In the genomic region with DNA sequence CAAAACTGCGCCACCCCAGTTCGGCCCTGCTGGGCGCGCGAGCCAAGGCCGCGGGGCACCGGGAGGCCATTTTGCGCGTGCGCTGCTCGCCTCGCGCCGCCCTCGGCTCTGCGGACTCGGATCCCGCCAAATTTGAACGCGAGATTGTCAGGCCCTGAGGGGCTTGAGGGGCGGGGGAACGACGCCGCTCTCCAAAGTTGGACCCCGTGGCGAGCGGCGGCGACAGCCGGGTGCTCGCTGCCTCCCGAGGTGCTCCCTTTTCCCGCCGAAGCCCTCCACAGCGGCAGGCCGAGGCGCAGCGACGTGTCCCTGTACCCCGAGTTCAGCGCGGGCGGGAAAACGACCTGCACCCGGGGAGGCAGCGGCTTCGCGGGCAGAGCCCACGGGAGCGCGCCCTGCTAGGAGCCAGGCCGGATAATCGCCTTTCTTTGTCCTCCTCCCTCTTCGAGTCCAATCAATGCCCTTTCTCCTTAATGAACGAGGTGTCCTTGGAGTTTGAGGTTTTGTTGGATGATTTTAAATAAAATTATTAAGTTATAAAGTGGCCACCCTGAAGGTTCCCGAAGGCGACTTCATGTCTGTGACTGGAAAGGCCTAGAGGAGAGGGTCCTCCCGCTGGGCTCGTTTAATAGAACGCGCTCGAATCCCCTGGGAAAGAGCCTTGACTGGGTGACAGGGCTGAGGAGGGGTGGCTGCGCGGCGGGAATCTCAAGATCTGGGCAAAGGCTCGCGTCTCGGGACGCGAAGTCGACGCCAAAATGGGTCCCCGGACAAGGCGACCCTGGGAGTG, we compare ENCODE assay signal across 9 cellular contexts. TPM values are rescaled to one million over a fixed set of nuclear protein-coding genes. Genes with fewer than 3 reads are reported as not detected.
A peak's percentile ranks its signal among the peaks of the same experiment; 100 is the strongest.
DNase-seq lines count a peak whose midpoint lies in the region; ATAC-seq, FAIRE-seq and TF ChIP-seq lines count a peak whose summit lies in the region.
"Had no signal": no experiment of that assay in that cellular context is flagged by ENCODE, and none has a peak within 500 bp of the region (broad histone marks: within the 10 kb centered on the region; RNA-seq: fewer than 3 reads in every experiment).

No MANE protein-coding gene starts in this region.

- intact Hi-C loops in kidney (cut with DNase I): no loop called here
- intact Hi-C loops in spleen (cut with DNase I; ENCODE audit: low total_unique reads): no loop called here

- no peak for DNase-seq in brain microvascular endothelial cell
- DNase-seq in kidney: no peak
- DNase-seq in spleen: peak; percentile 82
- DNase-seq in NCI-H1417 (lab: John Stamatoyannopoulos, UW): no peak

- WGBS in spleen, 5 donors: 21 to 32% (median 23%) methylated on average over 61 to 75 of the region's 75 CpGs

- FAIRE-seq in kidney (lab: Jason Lieb, UNC): no peak
- FAIRE-seq: TTC549 had no signal

- CTCF ChIA-PET in HEK293 (lab: Yijun Ruan, JAX): interaction anchor here (0.5 kb wide), 1 partner anchor 239 kb away, joined by 3 read pairs; no protein-coding TSS in a partner anchor

- H3K4me3 ChIP-seq in HEK293 (ENCODE audit: low read depth, low read length): no peak overlapping the region
- H3K4me3 ChIP-seq in brain microvascular endothelial cell (ENCODE audit: low read depth, low read length): peak overlapping the region; percentile 49
- H3K4me3 ChIP-seq in kidney (ENCODE audit: low read length in 2 of 2): peak overlapping the region; percentile 62 to 66
- peak overlapping the region; percentile 26 to 70 (median 44) for H3K4me3 ChIP-seq in spleen

- POLR2A ChIA-PET in HEK293 (lab: Yijun Ruan, JAX): no interaction called here

- H3K36me3 ChIP-seq in HEK293 (ENCODE audit: control insufficient read depth in 2 of 2, insufficient read depth in 1 of 2, low read length in 2 of 2) (peaks cover 7 to 13% of the 10 kb centered on the region in 2 experiments; a peak in 2 of 3 replicates), brain microvascular endothelial cell (replicated peaks) (peaks cover 6% of the 10 kb centered on the region), kidney (ENCODE audit: control insufficient read depth in 1 of 2, insufficient read depth in 2 of 2, low read length in 2 of 2) (peaks cover under 1 to 5% of the 10 kb centered on the region in 2 donors), spleen (peaks cover 0 to 12% (median 9%) of the 10 kb centered on the region in 6 donors)

- in situ Hi-C loops in brain microvascular endothelial cell (cut with HindIII; ENCODE audit: low pct_ligation_motif_present, low sequenced_read_pairs): no loop called here

- TF ChIP-seq POLR2A in spleen (IDR thresholded peaks at IDR 0.05): no peak

- no peak for TF ChIP-seq CTCF in HEK293 (tag by site-specific recombination; IDR thresholded peaks at IDR 0.05)
- no peak for TF ChIP-seq CTCF in brain microvascular endothelial cell (IDR thresholded peaks at IDR 0.05; ENCODE audit: low read depth, low read length, missing control alignments)
- no peak for TF ChIP-seq CTCF in kidney (IDR thresholded peaks at IDR 0.05; ENCODE audit: borderline replicate concordance, extremely low read depth, insufficient read depth)
- no peak for TF ChIP-seq CTCF in spleen (IDR thresholded peaks at IDR 0.05 in 8 of 11, conservative IDR thresholded peaks at IDR 0.05 in 3 of 11)

- peaks cover 48% of the 10 kb centered on the region for H3K27me3 ChIP-seq in brain microvascular endothelial cell (replicated peaks)
- H3K27me3 ChIP-seq in spleen (replicated peaks in 1 of 7): peaks cover 21 to 61% (median 54%) of the 10 kb centered on the region in 7 donors

- ATAC-seq in GM19035 (IDR thresholded peaks at IDR 0.05; ENCODE audit: unreplicated experiment) (no peak), HG03097 (IDR thresholded peaks at IDR 0.05; ENCODE audit: low FRiP score, unreplicated experiment) (no peak), GM21367 (IDR thresholded peaks at IDR 0.05; ENCODE audit: unreplicated experiment) (no peak)

- no peak overlapping the region for H3K9ac ChIP-seq in kidney (ENCODE audit: low read length in 2 of 2)

- no peaks in the 10 kb centered on the region for H3K9me3 ChIP-seq in HEK293 (ENCODE audit: control insufficient read depth, insufficient read depth, low read depth, low read length)
- H3K9me3 ChIP-seq in kidney (ENCODE audit: control insufficient read depth in 1 of 2, low read length in 2 of 2): no peaks in the 10 kb centered on the region
- peaks cover 0 to 10% (median 1%) of the 10 kb centered on the region in 8 donors for H3K9me3 ChIP-seq in spleen

- H3K27ac ChIP-seq in HEK293 (ENCODE audit: extremely low read depth, low read depth, low read length) (no peak overlapping the region), brain microvascular endothelial cell (no peak overlapping the region), kidney (ENCODE audit: low read depth in 2 of 2, low read length in 2 of 2) (no peak overlapping the region), spleen (peak overlapping the region in 3 of 8 donors; percentile 3 to 39 (median 38))

- peaks cover 1% of the 10 kb centered on the region for H3K4me1 ChIP-seq in HEK293 (ENCODE audit: control insufficient read depth, insufficient read depth, low read length)
- H3K4me1 ChIP-seq in kidney (ENCODE audit: control insufficient read depth in 1 of 2, insufficient read depth in 1 of 2, low read depth in 1 of 2, low read length in 2 of 2): peaks cover 0 to 13% of the 10 kb centered on the region in 2 donors
- peaks cover 26 to 68% (median 50%) of the 10 kb centered on the region in 6 donors for H3K4me1 ChIP-seq in spleen

TF ChIP-seq in HEK293, 187 proteins besides CTCF, POLR2A, EP300 and RAD21:
- TF ChIP-seq ZNF202 (tag by site-specific recombination; IDR thresholded peaks at IDR 0.05; ENCODE audit: borderline replicate concordance): peak; percentile 78; the same call in 1 of the 2 replicates
- TF ChIP-seq, protein P1, sequence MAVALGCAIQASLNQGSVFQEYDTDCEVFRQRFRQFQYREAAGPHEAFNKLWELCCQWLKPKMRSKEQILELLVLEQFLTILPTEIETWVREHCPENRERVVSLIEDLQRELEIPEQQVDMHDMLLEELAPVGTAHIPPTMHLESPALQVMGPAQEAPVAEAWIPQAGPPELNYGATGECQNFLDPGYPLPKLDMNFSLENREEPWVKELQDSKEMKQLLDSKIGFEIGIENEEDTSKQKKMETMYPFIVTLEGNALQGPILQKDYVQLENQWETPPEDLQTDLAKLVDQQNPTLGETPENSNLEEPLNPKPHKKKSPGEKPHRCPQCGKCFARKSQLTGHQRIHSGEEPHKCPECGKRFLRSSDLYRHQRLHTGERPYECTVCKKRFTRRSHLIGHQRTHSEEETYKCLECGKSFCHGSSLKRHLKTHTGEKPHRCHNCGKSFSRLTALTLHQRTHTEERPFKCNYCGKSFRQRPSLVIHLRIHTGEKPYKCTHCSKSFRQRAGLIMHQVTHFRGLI (tag by site-specific recombination; IDR thresholded peaks at IDR 0.05): no peak

RNA-seq across cellular contexts. Expression of a gene that starts 10.7 kb away (rescaled TPM):
- total RNA-seq in kidney: 8.4 TPM
- polyA plus RNA-seq in kidney (ENCODE audit: insufficient read depth, low read depth, low replicate concordance): 0.30 TPM
- total RNA-seq in spleen: not detected
- polyA plus RNA-seq in spleen: under 1 TPM in 1 of 3 donors, not detected in 2; 0.11 TPM

RNA-seq across cellular contexts. Expression of a gene that starts 13.7 kb away (rescaled TPM):
- total RNA-seq in kidney (49.0 TPM), spleen (10 to 100 TPM; 47.1 to 89.7 (median 68.2) TPM)
- polyA plus RNA-seq in kidney (ENCODE audit: insufficient read depth, low read depth, low replicate concordance) (18.7 TPM), spleen (10 to 100 TPM; 26.9 to 38.7 (median 27.1) TPM)

RNA-seq across cellular contexts. Expression of a gene that starts 18.4 kb away (rescaled TPM):
- total RNA-seq in kidney (46.2 TPM), spleen (10 to 100 TPM; 43.5 to 63.7 (median 52.9) TPM)
- polyA plus RNA-seq in kidney (ENCODE audit: insufficient read depth, low read depth, low replicate concordance) (72.8 TPM), spleen (10 to 100 TPM; 69.1 to 76.0 (median 73.2) TPM)
